19 cellular contexts compared by ENCODE assay signal in the genomic region with DNA sequence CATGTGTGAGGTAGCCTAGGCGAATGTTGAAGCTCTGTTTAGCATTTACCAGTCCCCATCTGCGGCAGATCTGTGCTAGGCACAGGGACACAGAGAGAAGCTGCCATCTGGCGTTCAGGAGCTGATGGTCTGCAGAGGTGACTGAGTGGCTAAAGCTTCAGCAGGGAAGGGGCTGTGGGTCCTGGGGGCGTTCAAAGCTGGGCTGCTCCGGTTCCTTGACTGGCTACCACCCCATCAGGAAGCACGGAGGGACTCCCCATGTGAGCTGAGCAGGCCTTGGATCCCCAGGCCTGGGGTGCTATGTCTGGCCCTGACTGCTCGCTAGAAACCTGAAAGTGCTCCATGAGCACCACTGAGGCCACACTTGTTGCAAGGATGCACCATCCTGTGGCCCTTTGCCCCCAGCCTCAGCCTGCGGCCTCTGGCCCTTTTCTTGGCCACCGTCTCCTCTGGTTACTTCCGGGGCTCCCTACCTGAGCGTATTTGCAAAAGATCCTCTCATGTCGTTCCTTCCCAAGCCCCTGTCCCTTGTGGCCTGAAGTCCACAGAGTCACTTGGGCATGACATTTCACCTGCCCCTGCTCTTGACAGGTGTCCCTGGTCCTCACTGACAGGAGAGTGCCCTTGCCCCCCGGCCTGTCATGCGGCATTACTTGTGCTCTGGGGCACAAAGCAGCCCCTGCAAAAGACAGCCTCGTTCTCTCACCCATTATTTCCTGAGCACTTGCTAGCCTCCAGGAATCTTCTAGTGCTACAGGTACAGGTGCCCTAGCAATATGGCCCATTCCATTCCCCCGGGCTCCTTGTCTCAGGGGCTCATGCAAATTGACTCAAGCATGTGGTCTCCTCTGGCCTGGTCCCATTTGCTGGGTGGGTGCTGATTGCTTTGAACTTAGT.
"Had no signal": no experiment of that assay in that cellular context is flagged by ENCODE, and none has a peak within 500 bp of the region (broad histone marks: within the 10 kb centered on the region; RNA-seq: fewer than 3 reads in every experiment).

No MANE protein-coding gene starts in this region.

- ATAC-seq: activated CD8-positive, alpha-beta T cell treated with anti-CD3 and anti-CD28 coated beads, Interleukin-2, amount 10 ng/mL, durations not matched to agents 7 days and 5 days; gastroesophageal sphincter; left colon; lower lobe of right lung had no signal

- H3K27me3 ChIP-seq: colonic mucosa, gastroesophageal sphincter had no signal

- DNase-seq: activated CD4-positive, alpha-beta T cell treated with anti-CD3 and anti-CD28 coated beads for 48 hours; activated CD8-positive, alpha-beta T cell treated with anti-CD3 and anti-CD28 coated beads, Interleukin-2, amount 10 ng/mL, durations not matched to agents 7 days and 5 days; activated naive CD4-positive, alpha-beta T cell treated with Interleukin-2 at 50 U/mL for 16 hours; activated naive CD8-positive, alpha-beta T cell treated with anti-CD3 and anti-CD28 coated beads for 36 hours; activated T-cell treated with anti-CD3 and anti-CD28 coated beads, Interleukin-2, amount 50 U/mL, for 48 hours; colonic mucosa; left colon; lower lobe of right lung; mesendoderm; naive B cell; occipital lobe; posterior cingulate gyrus; retina; spleen; stimulated activated CD4-positive, alpha-beta T cell treated with anti-CD3 and anti-CD28 coated beads, Interleukin-4, amount 100 ng/mL, for 1 hour; stimulated activated naive CD4-positive, alpha-beta T cell treated with Interleukin-2 at 50 U/mL for 16 hours; T1000 had no signal

- H3K9me3 ChIP-seq: colonic mucosa had no signal

- H3K4me1 ChIP-seq: colonic mucosa, gastroesophageal sphincter, lower lobe of right lung had no signal

- H3K36me3 ChIP-seq: colonic mucosa, gastroesophageal sphincter, lower lobe of right lung, spleen had no signal

- H3K27ac ChIP-seq: colonic mucosa, epithelial cell of prostate, gastroesophageal sphincter, lower lobe of right lung, spleen had no signal

- H3K4me3 ChIP-seq: colonic mucosa, gastroesophageal sphincter, lower lobe of right lung, spleen had no signal
